Comparison of ENCODE assay signal across 25 cellular contexts in the genomic region with DNA sequence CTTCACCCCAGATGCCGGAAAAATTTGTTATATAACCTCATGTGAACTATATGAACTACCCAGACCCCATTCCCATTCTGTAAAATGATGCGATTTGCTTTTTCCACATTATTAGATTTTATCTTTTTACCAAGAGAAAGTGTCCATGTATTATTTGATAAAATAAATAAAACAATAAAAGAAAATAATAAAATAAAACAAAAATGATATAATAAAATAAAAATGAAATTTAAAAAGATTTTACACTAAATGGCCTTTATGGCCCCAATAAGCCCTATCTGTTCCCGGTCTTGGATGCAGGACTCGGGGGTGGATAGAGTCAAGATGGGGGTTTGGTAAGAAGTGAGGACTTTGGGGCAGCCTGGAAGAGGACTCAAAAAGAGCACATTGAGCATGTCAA.
A peak's percentile ranks its signal among the peaks of the same experiment; 100 is the strongest.
DNase-seq lines count a peak whose midpoint lies in the region; ATAC-seq, FAIRE-seq and TF ChIP-seq lines count a peak whose summit lies in the region.
"Had no signal": no experiment of that assay in that cellular context is flagged by ENCODE, and none has a peak within 500 bp of the region (broad histone marks: within the 10 kb centered on the region; RNA-seq: fewer than 3 reads in every experiment).

No MANE protein-coding gene starts in this region.

- WGBS in heart right ventricle, 2 donors, result 84 to 87% methylated on average over 4 of the region's 4 CpGs

- no peak overlapping the region for H3K27ac Mint-ChIP-seq in mesothelial cell of epicardium
- no peak overlapping the region for H3K27ac Mint-ChIP-seq in CD4-positive, alpha-beta memory T cell
- H3K27ac Mint-ChIP-seq: B cell; CD4-positive, alpha-beta T cell; CD8-positive, alpha-beta memory T cell had no signal

- ATAC-seq in heart right ventricle, result no peak
- ATAC-seq: A549, GM12878 had no signal

- H3K27me3 ChIP-seq in right atrium auricular region (no peaks in the 10 kb centered on the region), heart right ventricle (peaks cover 0 to 41% (median 31%) of the 10 kb centered on the region in 7 donors)
- no peaks in the 10 kb centered on the region for H3K27me3 ChIP-seq in CD4-positive, alpha-beta memory T cell (ENCODE audit: insufficient read depth, low read length)
- H3K27me3 ChIP-seq: BLaER1 treated with 17β-estradiol and CSF1 and Interleukin-3, amounts not matched to agents 10 nM and 100 nM had no signal

- H3K4me1 ChIP-seq in right atrium auricular region (no peaks in the 10 kb centered on the region), heart right ventricle (no peaks in the 10 kb centered on the region), kidney (ENCODE audit: control insufficient read depth in 1 of 2, insufficient read depth in 1 of 2, low read depth in 1 of 2, low read length in 2 of 2) (no peaks in the 10 kb centered on the region)
- no peaks in the 10 kb centered on the region for H3K4me1 ChIP-seq in CD4-positive, alpha-beta memory T cell (ENCODE audit: insufficient read depth, low read length)
- H3K4me1 ChIP-seq: A549 had no signal

- FAIRE-seq in endometrium (lab: Jason Lieb, UNC), result peak; percentile 31
- FAIRE-seq in kidney (lab: Jason Lieb, UNC), result peak; percentile 13
- FAIRE-seq: A549, GM12878, GM12892, GM18507 had no signal

- no peak overlapping the region for H3K9ac ChIP-seq in kidney (ENCODE audit: low read length in 2 of 2)
- H3K9ac ChIP-seq: BLaER1 treated with 17β-estradiol and CSF1 and Interleukin-3, amounts not matched to agents 10 nM and 100 nM had no signal

- H3K36me3 Mint-ChIP-seq in mesothelial cell of epicardium, result no peaks in the 10 kb centered on the region
- H3K36me3 Mint-ChIP-seq in CD4-positive, alpha-beta memory T cell, result no peaks in the 10 kb centered on the region
- H3K36me3 Mint-ChIP-seq: CD8-positive, alpha-beta memory T cell had no signal

- H3K36me3 ChIP-seq in right atrium auricular region (no peaks in the 10 kb centered on the region), heart right ventricle (no peaks in the 10 kb centered on the region), kidney (ENCODE audit: control insufficient read depth in 1 of 2, insufficient read depth in 2 of 2, low read length in 2 of 2) (no peaks in the 10 kb centered on the region)
- H3K36me3 ChIP-seq in CD4-positive, alpha-beta memory T cell (ENCODE audit: insufficient read depth, low read length), result no peaks in the 10 kb centered on the region
- H3K36me3 ChIP-seq: BLaER1 treated with 17β-estradiol and CSF1 and Interleukin-3, amounts not matched to agents 10 nM and 100 nM had no signal

- no peak overlapping the region for H3K4me3 Mint-ChIP-seq in mesothelial cell of epicardium
- H3K4me3 Mint-ChIP-seq in CD4-positive, alpha-beta memory T cell, result no peak overlapping the region
- H3K4me3 Mint-ChIP-seq: B cell; CD4-positive, alpha-beta T cell; CD8-positive, alpha-beta memory T cell had no signal

- CTCF ChIA-PET in CD4-positive, alpha-beta memory T cell (lab: Charles Lee; ENCODE audit: partially characterized antibody), result interaction anchor here (1.2 to 1.9 kb wide), 3 partner anchors 12 to 16 kb away, joined by 3 to 4 read pairs (median 4); no protein-coding TSS in a partner anchor

- POLR2A ChIA-PET in CD4-positive, alpha-beta memory T cell (lab: Charles Lee; ENCODE audit: partially characterized antibody), result no interaction called here

- H3K9me3 ChIP-seq in right atrium auricular region (no peaks in the 10 kb centered on the region), heart right ventricle (no peaks in the 10 kb centered on the region), kidney (ENCODE audit: control insufficient read depth in 1 of 2, low read length in 2 of 2) (no peaks in the 10 kb centered on the region)
- no peaks in the 10 kb centered on the region for H3K9me3 ChIP-seq in CD4-positive, alpha-beta memory T cell (ENCODE audit: control insufficient read depth in 1 of 2, low read length in 2 of 2)
- H3K9me3 ChIP-seq: A549; BLaER1 treated with 17β-estradiol and CSF1 and Interleukin-3, amounts not matched to agents 10 nM and 100 nM had no signal

- H3K9me3 Mint-ChIP-seq in mesothelial cell of epicardium, result no peaks in the 10 kb centered on the region
- no peaks in the 10 kb centered on the region for H3K9me3 Mint-ChIP-seq in CD4-positive, alpha-beta memory T cell
- H3K9me3 Mint-ChIP-seq: CD4-positive, alpha-beta T cell had no signal

- intact Hi-C loops in heart right ventricle (cut with DNase I), result loop anchor here in 1 of 10 donors (5.0 kb wide), 1 partner anchor 364 kb away; no protein-coding TSS in a partner anchor
- intact Hi-C loops in kidney (cut with DNase I), result no loop called here
- intact Hi-C loops in CD4-positive, alpha-beta memory T cell (cut with micrococcal nuclease), result no loop called here

- TF ChIP-seq CTCF in right atrium auricular region (IDR thresholded peaks at IDR 0.05) (no peak), heart right ventricle (IDR thresholded peaks at IDR 0.05) (no peak), kidney (IDR thresholded peaks at IDR 0.05; ENCODE audit: borderline replicate concordance, extremely low read depth, insufficient read depth) (no peak), mesothelial cell of epicardium (IDR thresholded peaks at IDR 0.05; ENCODE audit: unreplicated experiment) (no peak)

- DNase-seq in right atrium auricular region (ENCODE audit: low spot score) (peak; percentile 1), heart right ventricle (no peak), kidney (no peak), mesothelial cell of epicardium (ENCODE audit: low spot score in 2 of 2, unreplicated experiment in 2 of 2) (no peak)
- DNase-seq in CD4-positive, alpha-beta memory T cell, result no peak
- DNase-seq: AML-193; CD4-positive, alpha-beta T cell; CD8-positive, alpha-beta memory T cell; COR-L47; DMS 273 treated with DMSO at 0.1 percent for 48 hours; DMS153; DMS53; DMS79; DND-41; EL; GDM1 had no signal

- H3K27ac ChIP-seq in right atrium auricular region, result no peak overlapping the region
- no peak overlapping the region for H3K27ac ChIP-seq in heart right ventricle
- no peak overlapping the region for H3K27ac ChIP-seq in kidney (ENCODE audit: low read depth in 2 of 2, low read length in 2 of 2)
- no peak overlapping the region for H3K27ac ChIP-seq in CD4-positive, alpha-beta memory T cell (ENCODE audit: low read depth, low read length)
- H3K27ac ChIP-seq: 22Rv1; A549; BLaER1 treated with 17β-estradiol and CSF1 and Interleukin-3, amounts not matched to agents 10 nM and 100 nM; C4-2B had no signal

- H3K4me3 ChIP-seq in right atrium auricular region (no peak overlapping the region), heart right ventricle (no peak overlapping the region), kidney (ENCODE audit: low read length in 2 of 2) (no peak overlapping the region)
- H3K4me3 ChIP-seq in CD4-positive, alpha-beta memory T cell (ENCODE audit: low read length in 2 of 2), result no peak overlapping the region
- H3K4me3 ChIP-seq: A549; BLaER1 treated with 17β-estradiol and CSF1 and Interleukin-3, amounts not matched to agents 10 nM and 100 nM; GM12878 had no signal

- peaks cover 23% of the 10 kb centered on the region for H3K27me3 Mint-ChIP-seq in mesothelial cell of epicardium (ENCODE audit: low read depth)
- peaks cover 8 to 31% of the 10 kb centered on the region in 2 donors for H3K27me3 Mint-ChIP-seq in CD4-positive, alpha-beta memory T cell

- H3K4me1 Mint-ChIP-seq in mesothelial cell of epicardium, result no peaks in the 10 kb centered on the region
- no peaks in the 10 kb centered on the region for H3K4me1 Mint-ChIP-seq in CD4-positive, alpha-beta memory T cell
- H3K4me1 Mint-ChIP-seq: B cell; CD8-positive, alpha-beta memory T cell had no signal
